8 cellular contexts compared by ENCODE assay signal in genomic region chr18:45664824-45665763, GRCh38. TPM values are rescaled to one million over a fixed set of nuclear protein-coding genes. Genes with fewer than 3 reads are reported as not detected.
DNase-seq lines count a peak whose midpoint lies in the region; ATAC-seq, FAIRE-seq and TF ChIP-seq lines count a peak whose summit lies in the region.

No MANE protein-coding gene starts in this region.

- ATAC-seq in HG03280 (IDR thresholded peaks at IDR 0.05; ENCODE audit: unreplicated experiment) = peak; percentile 52
- ATAC-seq in effector memory CD8-positive, alpha-beta T cell (replicated peaks) = peak; percentile 76
- peak; percentile 63 for ATAC-seq in stimulated activated effector memory CD8-positive, alpha-beta T cell treated with anti-CD3 and anti-CD28 coated beads, Interleukin-12 subunit alpha, Interleukin-12 subunit beta, amount 100 ng/mL, for 72 hours

- no peaks in the 10 kb centered on the region for H3K9me3 Mint-ChIP-seq in effector memory CD8-positive, alpha-beta T cell
- no peaks in the 10 kb centered on the region for H3K9me3 Mint-ChIP-seq in mesothelial cell of epicardium
- H3K9me3 Mint-ChIP-seq in stimulated activated effector memory CD8-positive, alpha-beta T cell treated with anti-CD3 and anti-CD28 coated beads, Interleukin-12 subunit alpha, Interleukin-12 subunit beta, amount 100 ng/mL, for 72 hours = no peaks in the 10 kb centered on the region

- H3K36me3 Mint-ChIP-seq in effector memory CD8-positive, alpha-beta T cell (ENCODE audit: insufficient read depth) = no peaks in the 10 kb centered on the region
- H3K36me3 Mint-ChIP-seq in mesothelial cell of epicardium = no peaks in the 10 kb centered on the region
- H3K36me3 Mint-ChIP-seq in stimulated activated effector memory CD8-positive, alpha-beta T cell treated with anti-CD3 and anti-CD28 coated beads, Interleukin-12 subunit alpha, Interleukin-12 subunit beta, amount 100 ng/mL, for 72 hours = no peaks in the 10 kb centered on the region

- no peaks in the 10 kb centered on the region for H3K27me3 Mint-ChIP-seq in effector memory CD8-positive, alpha-beta T cell
- H3K27me3 Mint-ChIP-seq in mesothelial cell of epicardium (ENCODE audit: low read depth) = peaks cover 1% of the 10 kb centered on the region

- peak overlapping the region; percentile 43 to 70 for H3K4me3 Mint-ChIP-seq in effector memory CD8-positive, alpha-beta T cell
- H3K4me3 Mint-ChIP-seq in mesothelial cell of epicardium = no peak overlapping the region
- no peak overlapping the region for H3K4me3 Mint-ChIP-seq in stimulated activated effector memory CD8-positive, alpha-beta T cell treated with anti-CD3 and anti-CD28 coated beads, Interleukin-12 subunit alpha, Interleukin-12 subunit beta, amount 100 ng/mL, for 72 hours

- DNase-seq in 8988T = peak; percentile 42
- peak; percentile 53 for DNase-seq in GM12891 (ENCODE audit: insufficient read length, low spot score)
- DNase-seq in NCI-H82 treated with DMSO at 0.1 percent for 48 hours (lab: John Stamatoyannopoulos, UW; ENCODE audit: unreplicated experiment) = peak; percentile 37
- DNase-seq in activated CD8-positive, alpha-beta memory T cell treated with anti-CD3 and anti-CD28 coated beads for 24 hours = peak; percentile 81
- peak; percentile 67 to 75 (median 69) for DNase-seq in effector memory CD8-positive, alpha-beta T cell
- DNase-seq in mesothelial cell of epicardium (ENCODE audit: low spot score in 2 of 2, unreplicated experiment in 2 of 2) = peak; percentile 34 to 69
- peak; percentile 53 to 81 for DNase-seq in stimulated activated effector memory CD8-positive, alpha-beta T cell treated with anti-CD3 and anti-CD28 coated beads, Interleukin-12 subunit alpha, Interleukin-12 subunit beta, amount 100 ng/mL, for 72 hours (ENCODE audit: low spot score in 2 of 2)

- TF ChIP-seq CTCF in mesothelial cell of epicardium (IDR thresholded peaks at IDR 0.05; ENCODE audit: unreplicated experiment) = peak; percentile 89

- no peak for TF ChIP-seq POLR2A in GM12891 (IDR thresholded peaks at IDR 0.05; ENCODE audit: low read depth, low read length)

- FAIRE-seq in GM12891 (lab: Jason Lieb, UNC) = peak; percentile 92

- peak overlapping the region; percentile 21 to 96 for H3K27ac Mint-ChIP-seq in effector memory CD8-positive, alpha-beta T cell
- H3K27ac Mint-ChIP-seq in mesothelial cell of epicardium = no peak overlapping the region
- no peak overlapping the region for H3K27ac Mint-ChIP-seq in stimulated activated effector memory CD8-positive, alpha-beta T cell treated with anti-CD3 and anti-CD28 coated beads, Interleukin-12 subunit alpha, Interleukin-12 subunit beta, amount 100 ng/mL, for 72 hours

- H3K4me1 Mint-ChIP-seq in effector memory CD8-positive, alpha-beta T cell (ENCODE audit: low read depth in 2 of 2) = peaks cover 36 to 40% of the 10 kb centered on the region in 2 donors
- H3K4me1 Mint-ChIP-seq in mesothelial cell of epicardium = peaks cover 16% of the 10 kb centered on the region
- peaks cover 46% of the 10 kb centered on the region for H3K4me1 Mint-ChIP-seq in stimulated activated effector memory CD8-positive, alpha-beta T cell treated with anti-CD3 and anti-CD28 coated beads, Interleukin-12 subunit alpha, Interleukin-12 subunit beta, amount 100 ng/mL, for 72 hours

TF ChIP-seq in GM12891, 5 proteins besides CTCF, POLR2A, EP300 and RAD21:
- TF ChIP-seq TAF1 (IDR thresholded peaks at IDR 0.05; ENCODE audit: low read depth, low read length) (no peak), PAX5 (IDR thresholded peaks at IDR 0.05; ENCODE audit: insufficient read depth, low read length, severe bottlenecking) (no peak), POU2F2 (IDR thresholded peaks at IDR 0.05; ENCODE audit: low read depth, low read length) (no peak), SPI1 (IDR thresholded peaks at IDR 0.05; ENCODE audit: low read depth, low read length) (no peak), POLR2AphosphoS5 (IDR thresholded peaks at IDR 0.05; ENCODE audit: low read depth, low read length) (no peak)

RNA-seq across cellular contexts. Expression of gene SLC14A2, which starts 49.8 kb away (rescaled TPM):
- polyA plus RNA-seq in GM12891 (2012; ENCODE audit: low read depth, missing spikeins) = 0.01 TPM
- 0.11 to 0.29 TPM in 2 of 3 replicates, not detected in the other for total RNA-seq in mesothelial cell of epicardium

RNA-seq across cellular contexts. Expression of gene SLC14A1, which starts 58.9 kb away (rescaled TPM):
- 0.30 TPM for polyA plus RNA-seq in GM12891 (2012; ENCODE audit: low read depth, missing spikeins)
- total RNA-seq in mesothelial cell of epicardium = 0.20 TPM in 1 of 3 replicates, not detected in the others

Comparison
In these comparisons a context has a peak if more than half of its experiments do, and no peak if none do; other contexts are left out.
1. Peak in every context shown above with its lines: DNase-seq and ATAC-seq.
2. H3K27ac Mint-ChIP-seq: peak in effector memory CD8-positive, alpha-beta T cell (2 of 2); none in mesothelial cell of epicardium (single experiment) and stimulated activated effector memory CD8-positive, alpha-beta T cell treated with anti-CD3 and anti-CD28 coated beads, Interleukin-12 subunit alpha, Interleukin-12 subunit beta, amount 100 ng/mL, for 72 hours (single experiment).
3. H3K4me3 Mint-ChIP-seq: peak in effector memory CD8-positive, alpha-beta T cell (2 of 2); none in mesothelial cell of epicardium (single experiment) and stimulated activated effector memory CD8-positive, alpha-beta T cell treated with anti-CD3 and anti-CD28 coated beads, Interleukin-12 subunit alpha, Interleukin-12 subunit beta, amount 100 ng/mL, for 72 hours (single experiment).